In the genomic region with DNA sequence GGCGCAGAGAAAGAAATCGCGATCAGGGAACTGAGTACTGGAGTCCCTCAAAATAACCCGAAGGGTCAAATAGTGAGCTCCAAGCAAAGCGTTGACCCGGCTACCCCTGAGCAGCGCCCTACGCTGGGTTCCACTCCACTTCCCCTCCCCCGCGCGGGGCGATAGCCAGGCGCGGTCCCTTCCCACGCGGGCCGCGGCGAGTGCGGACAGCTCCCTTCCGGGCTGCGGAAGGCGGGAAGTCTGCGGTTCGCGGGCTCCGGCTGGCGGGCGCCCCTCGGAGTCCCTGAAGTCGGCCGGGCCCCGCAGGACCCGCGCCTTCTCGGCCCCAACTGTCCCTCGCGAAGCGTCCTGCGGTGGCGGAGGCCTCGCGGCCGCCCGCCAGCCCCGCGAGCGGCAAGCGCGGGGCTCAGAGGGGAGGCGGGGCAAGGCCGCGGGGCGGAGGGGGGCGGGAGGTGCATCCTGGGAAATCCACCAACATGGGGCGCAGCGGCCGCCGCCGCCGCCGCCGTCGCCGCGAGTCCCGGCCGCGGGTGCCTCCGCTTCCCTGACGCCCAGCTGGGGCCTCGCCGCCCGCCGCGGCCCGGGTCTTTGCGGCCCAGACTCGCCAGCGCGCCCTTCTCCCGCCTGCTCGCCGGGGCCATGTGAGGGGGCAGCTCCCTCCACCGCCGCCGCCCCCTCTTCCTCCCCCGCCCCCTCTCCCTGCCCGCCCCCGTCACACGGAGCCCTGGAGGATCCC, we compare ENCODE assay signal across 1 cellular context.
A peak's percentile ranks its signal among the peaks of the same experiment; 100 is the strongest.
TF ChIP-seq lines count a peak whose summit lies in the region.

TSS of gene QSER1 (plus strand) at position 457 of the 736 bp plus-strand sequence. CDS start 315 bp downstream, outside the sequence.

TF ChIP-seq in HepG2, 621 proteins besides CTCF, POLR2A, EP300 and RAD21 (continued from another document and continues in another):
- TF ChIP-seq ZNF318 (CRISPR knock-in tag; IDR thresholded peaks at IDR 0.05) (no peak), ZSCAN31 (CRISPR knock-in tag; IDR thresholded peaks at IDR 0.05; ENCODE audit: low read depth) (no peak), ZNF510 (CRISPR knock-in tag; IDR thresholded peaks at IDR 0.05; ENCODE audit: low read depth) (0 out of 2 replicates have a peak, but pooled peaks have one; percentile 24), ZNF280B (CRISPR knock-in tag; IDR thresholded peaks at IDR 0.05; ENCODE audit: borderline replicate concordance) (0 out of 2 replicates have a peak, but pooled peaks have one; percentile 36), ZNF780A (CRISPR knock-in tag; IDR thresholded peaks at IDR 0.05) (no peak), ZNF766 (CRISPR knock-in tag; IDR thresholded peaks at IDR 0.05; ENCODE audit: borderline replicate concordance) (0 out of 2 replicates have a peak, but pooled peaks have one; percentile 39), CBFB (CRISPR knock-in tag; IDR thresholded peaks at IDR 0.05) (no peak), TOPORS (CRISPR knock-in tag; IDR thresholded peaks at IDR 0.05) (no peak), ZFP37 (CRISPR knock-in tag; IDR thresholded peaks at IDR 0.05; ENCODE audit: borderline replicate concordance) (no peak), PCBP2 (optimal IDR thresholded peaks at IDR 0.05; ENCODE audit: low read depth, low read length, poor library complexity, severe bottlenecking) (no peak), AGO2 (optimal IDR thresholded peaks at IDR 0.05; ENCODE audit: low read depth, low read length) (peak; percentile 64), FOSL2 (CRISPR knock-in tag; IDR thresholded peaks at IDR 0.05) (no peak), ZNF724P (CRISPR knock-in tag; IDR thresholded peaks at IDR 0.05; ENCODE audit: borderline replicate concordance) (peak; percentile 34; the same call in 1 of the 2 replicates), ZMYM4 (CRISPR knock-in tag; IDR thresholded peaks at IDR 0.05) (peak; percentile 53; the same call in 1 of the 2 replicates), ZXDC (CRISPR knock-in tag; IDR thresholded peaks at IDR 0.05) (no peak), SOX5 (CRISPR knock-in tag; IDR thresholded peaks at IDR 0.05; ENCODE audit: borderline replicate concordance) (no peak), ZNF83 (CRISPR knock-in tag; IDR thresholded peaks at IDR 0.05; ENCODE audit: borderline replicate concordance) (no peak), NFE2L1 (CRISPR knock-in tag; IDR thresholded peaks at IDR 0.05; ENCODE audit: borderline replicate concordance) (no peak), SP2 (CRISPR knock-in tag; IDR thresholded peaks at IDR 0.05) (no peak), PREB (CRISPR knock-in tag; IDR thresholded peaks at IDR 0.05) (no peak), NFE2L2 (IDR thresholded peaks at IDR 0.05; ENCODE audit: low read length) (no peak), ZNF224 (CRISPR knock-in tag; IDR thresholded peaks at IDR 0.05) (peak; percentile 43; the same call in 1 of the 2 replicates), GATAD1 (CRISPR knock-in tag; IDR thresholded peaks at IDR 0.05) (no peak), ZNF670 (CRISPR knock-in tag; IDR thresholded peaks at IDR 0.05; ENCODE audit: borderline replicate concordance) (0 out of 2 replicates have a peak, but pooled peaks have one; percentile 58)
- TF ChIP-seq, protein P1, sequence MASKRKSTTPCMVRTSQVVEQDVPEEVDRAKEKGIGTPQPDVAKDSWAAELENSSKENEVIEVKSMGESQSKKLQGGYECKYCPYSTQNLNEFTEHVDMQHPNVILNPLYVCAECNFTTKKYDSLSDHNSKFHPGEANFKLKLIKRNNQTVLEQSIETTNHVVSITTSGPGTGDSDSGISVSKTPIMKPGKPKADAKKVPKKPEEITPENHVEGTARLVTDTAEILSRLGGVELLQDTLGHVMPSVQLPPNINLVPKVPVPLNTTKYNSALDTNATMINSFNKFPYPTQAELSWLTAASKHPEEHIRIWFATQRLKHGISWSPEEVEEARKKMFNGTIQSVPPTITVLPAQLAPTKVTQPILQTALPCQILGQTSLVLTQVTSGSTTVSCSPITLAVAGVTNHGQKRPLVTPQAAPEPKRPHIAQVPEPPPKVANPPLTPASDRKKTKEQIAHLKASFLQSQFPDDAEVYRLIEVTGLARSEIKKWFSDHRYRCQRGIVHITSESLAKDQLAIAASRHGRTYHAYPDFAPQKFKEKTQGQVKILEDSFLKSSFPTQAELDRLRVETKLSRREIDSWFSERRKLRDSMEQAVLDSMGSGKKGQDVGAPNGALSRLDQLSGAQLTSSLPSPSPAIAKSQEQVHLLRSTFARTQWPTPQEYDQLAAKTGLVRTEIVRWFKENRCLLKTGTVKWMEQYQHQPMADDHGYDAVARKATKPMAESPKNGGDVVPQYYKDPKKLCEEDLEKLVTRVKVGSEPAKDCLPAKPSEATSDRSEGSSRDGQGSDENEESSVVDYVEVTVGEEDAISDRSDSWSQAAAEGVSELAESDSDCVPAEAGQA (IDR thresholded peaks at IDR 0.05; ENCODE audit: low read depth) = no peak; the same call in 1 of the 2 replicates
- TF ChIP-seq, protein P1 (CRISPR knock-in tag; IDR thresholded peaks at IDR 0.05; ENCODE audit: borderline replicate concordance) = no peak
- TF ChIP-seq, protein P2, sequence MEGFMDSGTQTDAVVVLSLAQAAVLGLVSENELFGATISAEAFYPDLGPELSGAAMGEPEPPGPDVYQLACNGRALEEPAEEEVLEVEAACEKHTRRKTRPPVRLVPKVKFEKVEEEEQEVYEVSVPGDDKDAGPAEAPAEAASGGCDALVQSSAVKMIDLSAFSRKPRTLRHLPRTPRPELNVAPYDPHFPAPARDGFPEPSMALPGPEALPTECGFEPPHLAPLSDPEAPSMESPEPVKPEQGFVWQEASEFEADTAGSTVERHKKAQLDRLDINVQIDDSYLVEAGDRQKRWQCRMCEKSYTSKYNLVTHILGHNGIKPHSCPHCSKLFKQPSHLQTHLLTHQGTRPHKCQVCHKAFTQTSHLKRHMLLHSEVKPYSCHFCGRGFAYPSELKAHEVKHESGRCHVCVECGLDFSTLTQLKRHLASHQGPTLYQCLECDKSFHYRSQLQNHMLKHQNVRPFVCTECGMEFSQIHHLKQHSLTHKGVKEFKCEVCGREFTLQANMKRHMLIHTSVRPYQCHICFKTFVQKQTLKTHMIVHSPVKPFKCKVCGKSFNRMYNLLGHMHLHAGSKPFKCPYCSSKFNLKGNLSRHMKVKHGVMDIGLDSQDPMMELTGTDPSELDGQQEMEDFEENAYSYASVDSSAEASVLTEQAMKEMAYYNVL (CRISPR knock-in tag; IDR thresholded peaks at IDR 0.05; ENCODE audit: borderline replicate concordance) = 0 out of 2 replicates have a peak, but pooled peaks have one; percentile 20
